In the genomic region with DNA sequence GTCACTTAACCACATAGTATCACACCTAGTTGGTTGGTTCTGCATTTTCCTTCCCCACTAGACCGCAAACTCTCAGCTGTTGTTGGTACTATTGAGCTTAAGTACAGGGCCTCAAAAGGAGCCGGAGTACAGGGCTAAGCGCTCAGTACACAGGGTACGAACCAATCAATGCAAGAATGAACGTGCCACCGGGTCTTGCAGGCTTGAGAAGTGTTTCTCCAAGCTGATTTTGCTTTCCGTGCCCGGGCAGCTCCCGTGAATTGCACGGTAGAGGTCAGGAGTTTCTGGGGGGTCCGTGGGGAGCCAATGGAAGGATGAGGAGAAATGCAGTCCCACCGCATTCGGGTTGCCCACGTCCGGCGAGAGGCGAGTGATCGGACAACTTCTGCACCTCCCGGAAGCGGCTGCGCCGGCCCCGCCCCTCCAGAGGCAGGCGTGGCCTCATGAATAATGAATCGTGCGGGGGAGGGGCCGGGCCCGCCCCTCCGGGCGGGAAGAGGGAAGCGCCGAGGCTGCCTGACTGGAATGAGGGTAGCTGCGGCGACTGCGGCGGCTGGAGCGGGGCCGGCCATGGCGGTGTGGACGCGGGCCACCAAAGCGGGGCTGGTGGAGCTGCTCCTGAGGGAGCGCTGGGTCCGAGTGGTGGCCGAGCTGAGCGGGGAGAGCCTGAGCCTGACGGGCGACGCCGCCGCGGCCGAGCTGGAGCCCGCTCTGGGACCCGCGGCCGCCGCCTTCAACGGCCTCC, we compare ENCODE assay signal across 8 cellular contexts. TPM values are rescaled to one million over a fixed set of nuclear protein-coding genes. Genes with fewer than 3 reads are reported as not detected.
A peak's percentile ranks its signal among the peaks of the same experiment; 100 is the strongest.
DNase-seq lines count a peak whose midpoint lies in the region; ATAC-seq and TF ChIP-seq lines count a peak whose summit lies in the region.

SNTB2 (plus strand) TSS at position 523 of the 745 bp plus-strand sequence; CDS start at position 526, 3 bp downstream.

- H3K9me3 ChIP-seq in DND-41 (ENCODE audit: insufficient read depth, low read length, severe bottlenecking), result no peaks in the 10 kb centered on the region

- peaks cover 20% of the 10 kb centered on the region; the same call in 1 of the 2 replicates for H4K20me1 ChIP-seq in DND-41 (ENCODE audit: insufficient read depth, low read length)

- H3K9me3 Mint-ChIP-seq in natural killer cell treated with Interleukin-12 subunit alpha and Interleukin-12 subunit beta and Interleukin-15 and Interleukin-18, amount 100 ng/mL, for 72 hours, result no peaks in the 10 kb centered on the region
- H3K9me3 Mint-ChIP-seq in stimulated activated naive CD8-positive, alpha-beta T cell treated with anti-CD3 and anti-CD28 coated beads, Interleukin-15, Interleukin-2, amounts not matched to agents 100 ng/mL and 50 ng/mL, for 24 hours, result no peaks in the 10 kb centered on the region

- DNase-seq in DND-41, result peak; percentile 84
- DNase-seq in KG1 (lab: John Stamatoyannopoulos, UW), result peak; percentile 54
- peak; percentile 95 for DNase-seq in RPMI8226
- DNase-seq in activated effector memory CD4-positive, alpha-beta T cell treated with Interleukin-2 at 50 U/mL for 16 hours, result peak; percentile 76
- peak; percentile 84 for DNase-seq in fibroblast of pulmonary artery (ENCODE audit: low read depth)
- DNase-seq in natural killer cell treated with Interleukin-12 subunit alpha and Interleukin-12 subunit beta and Interleukin-15 and Interleukin-18, amount 100 ng/mL, for 72 hours (ENCODE audit: low spot score), result peak; percentile 91

- H3K4me1 ChIP-seq in DND-41 (ENCODE audit: insufficient read depth, low read length), result peaks cover 36% of the 10 kb centered on the region

- H3K4me3 ChIP-seq in DND-41 (ENCODE audit: low read depth in 1 of 2, low read length in 2 of 2), result peak within 1 kb of the TSS; percentile 30 to 70; a peak in 3 of 4 replicates
- peak within 1 kb of the TSS; percentile 83 for H3K4me3 ChIP-seq in fibroblast of pulmonary artery (replicated peaks; ENCODE audit: low read depth, low read length)

- H3K4me3 Mint-ChIP-seq in natural killer cell treated with Interleukin-12 subunit alpha and Interleukin-12 subunit beta and Interleukin-15 and Interleukin-18, amount 100 ng/mL, for 72 hours, result peak within 1 kb of the TSS; percentile 96
- H3K4me3 Mint-ChIP-seq in stimulated activated naive CD8-positive, alpha-beta T cell treated with anti-CD3 and anti-CD28 coated beads, Interleukin-15, Interleukin-2, amounts not matched to agents 100 ng/mL and 50 ng/mL, for 24 hours, result peak within 1 kb of the TSS; percentile 96

- peaks cover 37% of the 10 kb centered on the region for H3K79me2 ChIP-seq in DND-41 (ENCODE audit: insufficient read depth, low read length)

- peaks cover 4% of the 10 kb centered on the region for H3K36me3 Mint-ChIP-seq in natural killer cell treated with Interleukin-12 subunit alpha and Interleukin-12 subunit beta and Interleukin-15 and Interleukin-18, amount 100 ng/mL, for 72 hours
- peaks cover 11% of the 10 kb centered on the region for H3K36me3 Mint-ChIP-seq in stimulated activated naive CD8-positive, alpha-beta T cell treated with anti-CD3 and anti-CD28 coated beads, Interleukin-15, Interleukin-2, amounts not matched to agents 100 ng/mL and 50 ng/mL, for 24 hours (ENCODE audit: low read depth)

- peak; percentile 81 for ATAC-seq in DND-41 (ENCODE audit: insufficient read depth, low read depth)
- peak; percentile 86 for ATAC-seq in GM21717 (IDR thresholded peaks at IDR 0.05; ENCODE audit: unreplicated experiment)
- peak; percentile 90 to 94 for ATAC-seq in natural killer cell treated with Interleukin-12 subunit alpha and Interleukin-12 subunit beta and Interleukin-15 and Interleukin-18, amount 100 ng/mL, for 72 hours

- H3K27ac ChIP-seq in DND-41 (ENCODE audit: low read length), result peak within 1 kb of the TSS; percentile 76

- no peak for TF ChIP-seq CTCF in DND-41 (IDR thresholded peaks at IDR 0.05; ENCODE audit: borderline replicate concordance, extremely low read depth, low read length, poor library complexity, severe bottlenecking)
- TF ChIP-seq CTCF in fibroblast of pulmonary artery (IDR thresholded peaks at IDR 0.05; ENCODE audit: low read length, missing control alignments), result no peak

- no peaks in the 10 kb centered on the region for H3K27me3 ChIP-seq in DND-41 (ENCODE audit: insufficient read depth, low read length, poor library complexity)

- H3K4me2 ChIP-seq in DND-41 (ENCODE audit: insufficient read depth, low read length), result peak within 1 kb of the TSS; percentile 76

- no peaks in the 10 kb centered on the region for H3K27me3 Mint-ChIP-seq in natural killer cell treated with Interleukin-12 subunit alpha and Interleukin-12 subunit beta and Interleukin-15 and Interleukin-18, amount 100 ng/mL, for 72 hours
- no peaks in the 10 kb centered on the region for H3K27me3 Mint-ChIP-seq in stimulated activated naive CD8-positive, alpha-beta T cell treated with anti-CD3 and anti-CD28 coated beads, Interleukin-15, Interleukin-2, amounts not matched to agents 100 ng/mL and 50 ng/mL, for 24 hours

- peaks cover 36 to 39% of the 10 kb centered on the region in 2 donors for H3K4me1 Mint-ChIP-seq in natural killer cell treated with Interleukin-12 subunit alpha and Interleukin-12 subunit beta and Interleukin-15 and Interleukin-18, amount 100 ng/mL, for 72 hours (ENCODE audit: low read depth in 2 of 2)
- peaks cover 75% of the 10 kb centered on the region for H3K4me1 Mint-ChIP-seq in stimulated activated naive CD8-positive, alpha-beta T cell treated with anti-CD3 and anti-CD28 coated beads, Interleukin-15, Interleukin-2, amounts not matched to agents 100 ng/mL and 50 ng/mL, for 24 hours (ENCODE audit: low read depth)

- peak within 1 kb of the TSS; percentile 95 to 97 for H3K27ac Mint-ChIP-seq in natural killer cell treated with Interleukin-12 subunit alpha and Interleukin-12 subunit beta and Interleukin-15 and Interleukin-18, amount 100 ng/mL, for 72 hours
- peak within 1 kb of the TSS; percentile 100 for H3K27ac Mint-ChIP-seq in stimulated activated naive CD8-positive, alpha-beta T cell treated with anti-CD3 and anti-CD28 coated beads, Interleukin-15, Interleukin-2, amounts not matched to agents 100 ng/mL and 50 ng/mL, for 24 hours

- peak within 1 kb of the TSS; percentile 76 for H3K9ac ChIP-seq in DND-41 (ENCODE audit: low read depth, low read length)

- no peaks in the 10 kb centered on the region for H3K36me3 ChIP-seq in DND-41 (ENCODE audit: insufficient read depth, low read length)

- H2AFZ ChIP-seq in DND-41 (ENCODE audit: low read depth, low read length), result peak within 1 kb of the TSS; percentile 81

RNA-seq across cellular contexts. Expression of gene SNTB2, which starts in this region (rescaled TPM):
- total RNA-seq in natural killer cell treated with Interleukin-12 subunit alpha and Interleukin-12 subunit beta and Interleukin-15 and Interleukin-18, amount 100 ng/mL, for 72 hours, result 10 to 100 TPM; 10.7 to 26.1 TPM

Comparison
In these comparisons a context has a peak if more than half of its experiments do, and no peak if none do; other contexts are left out.
1. Peak in every context shown above with its lines: DNase-seq, ATAC-seq, H3K4me3 ChIP-seq and H3K27ac ChIP-seq.